ENCODE assay signal across 6 cellular contexts in the genomic region with DNA sequence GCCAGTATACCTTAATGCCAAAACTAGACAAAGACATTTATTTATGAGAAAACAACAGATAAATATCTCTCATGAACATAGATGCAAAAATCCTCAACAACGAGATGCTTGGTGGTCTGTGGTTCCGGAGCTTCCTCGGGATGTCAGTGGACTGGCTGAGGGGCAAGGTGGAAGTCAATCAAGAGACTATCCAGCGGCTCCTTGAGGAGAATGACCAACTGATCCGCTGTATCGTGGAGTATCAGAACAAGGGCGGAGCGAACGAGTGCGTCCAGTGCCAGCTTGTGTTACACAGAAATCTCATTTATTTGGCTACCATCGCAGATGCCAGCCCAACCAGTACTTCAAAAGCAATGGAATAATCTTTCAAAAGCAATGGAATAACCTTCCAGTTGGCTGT.
"Had no signal": no experiment of that assay in that cellular context is flagged by ENCODE, and none has a peak within 500 bp of the region (broad histone marks: within the 10 kb centered on the region; RNA-seq: fewer than 3 reads in every experiment).

No MANE protein-coding gene starts in this region.

- FAIRE-seq: K562 had no signal

- ATAC-seq: K562 had no signal

- DNase-seq: GOT3, H7, HCEC 1CT, IMR-90, KG1 had no signal

- H3K4me3 ChIP-seq: K562 had no signal
